1 cellular context compared by ENCODE assay signal in the genomic region with DNA sequence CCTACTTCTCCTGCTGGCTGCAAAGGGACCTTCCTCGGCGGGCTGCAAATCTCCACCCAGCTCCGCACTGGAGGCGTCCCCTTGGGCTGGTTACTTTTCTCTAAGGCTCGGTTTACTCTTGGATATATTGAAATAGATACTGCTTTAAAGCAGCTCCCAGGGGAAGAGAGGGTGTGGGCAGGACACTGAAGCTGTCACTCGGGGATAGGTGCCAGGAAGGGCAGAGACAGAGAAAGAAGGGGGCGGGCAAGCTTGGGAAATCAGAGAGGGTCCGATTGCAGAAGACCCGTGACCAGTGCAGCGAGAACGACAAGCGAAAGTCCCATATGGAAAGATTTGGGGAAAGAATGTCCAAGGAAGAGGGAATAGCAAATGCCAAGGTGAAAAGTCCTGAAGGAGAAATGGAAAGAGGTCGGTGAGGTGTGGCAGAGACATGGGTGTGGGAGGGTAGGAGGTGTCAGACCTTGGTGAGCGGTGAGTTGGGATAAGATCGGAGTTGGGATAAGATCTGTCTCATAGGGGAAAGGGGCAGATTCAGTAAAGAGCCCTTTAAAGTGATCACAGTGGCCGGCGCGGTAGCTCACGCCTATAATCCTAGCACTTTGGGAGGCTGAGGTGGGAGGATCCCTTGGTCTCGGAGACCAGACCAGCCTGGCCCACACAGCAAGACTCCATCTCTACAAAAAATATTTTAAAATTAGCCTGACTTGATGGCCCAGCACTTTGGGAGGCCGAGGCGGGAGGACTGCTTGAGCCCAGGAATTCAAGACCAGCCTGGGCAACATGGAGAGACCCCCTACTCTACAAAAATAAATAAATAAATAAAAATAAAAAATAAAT.
TF ChIP-seq lines count a peak whose summit lies in the region.

No MANE protein-coding gene starts in this region.

TF ChIP-seq in liver, 16 proteins besides CTCF, POLR2A, EP300 and RAD21 (continued from another document):
- TF ChIP-seq YY1 (IDR thresholded peaks at IDR 0.05): no peak
- TF ChIP-seq, protein P1, sequence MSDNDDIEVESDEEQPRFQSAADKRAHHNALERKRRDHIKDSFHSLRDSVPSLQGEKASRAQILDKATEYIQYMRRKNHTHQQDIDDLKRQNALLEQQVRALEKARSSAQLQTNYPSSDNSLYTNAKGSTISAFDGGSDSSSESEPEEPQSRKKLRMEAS (IDR thresholded peaks at IDR 0.05): no peak
- TF ChIP-seq, protein P2, sequence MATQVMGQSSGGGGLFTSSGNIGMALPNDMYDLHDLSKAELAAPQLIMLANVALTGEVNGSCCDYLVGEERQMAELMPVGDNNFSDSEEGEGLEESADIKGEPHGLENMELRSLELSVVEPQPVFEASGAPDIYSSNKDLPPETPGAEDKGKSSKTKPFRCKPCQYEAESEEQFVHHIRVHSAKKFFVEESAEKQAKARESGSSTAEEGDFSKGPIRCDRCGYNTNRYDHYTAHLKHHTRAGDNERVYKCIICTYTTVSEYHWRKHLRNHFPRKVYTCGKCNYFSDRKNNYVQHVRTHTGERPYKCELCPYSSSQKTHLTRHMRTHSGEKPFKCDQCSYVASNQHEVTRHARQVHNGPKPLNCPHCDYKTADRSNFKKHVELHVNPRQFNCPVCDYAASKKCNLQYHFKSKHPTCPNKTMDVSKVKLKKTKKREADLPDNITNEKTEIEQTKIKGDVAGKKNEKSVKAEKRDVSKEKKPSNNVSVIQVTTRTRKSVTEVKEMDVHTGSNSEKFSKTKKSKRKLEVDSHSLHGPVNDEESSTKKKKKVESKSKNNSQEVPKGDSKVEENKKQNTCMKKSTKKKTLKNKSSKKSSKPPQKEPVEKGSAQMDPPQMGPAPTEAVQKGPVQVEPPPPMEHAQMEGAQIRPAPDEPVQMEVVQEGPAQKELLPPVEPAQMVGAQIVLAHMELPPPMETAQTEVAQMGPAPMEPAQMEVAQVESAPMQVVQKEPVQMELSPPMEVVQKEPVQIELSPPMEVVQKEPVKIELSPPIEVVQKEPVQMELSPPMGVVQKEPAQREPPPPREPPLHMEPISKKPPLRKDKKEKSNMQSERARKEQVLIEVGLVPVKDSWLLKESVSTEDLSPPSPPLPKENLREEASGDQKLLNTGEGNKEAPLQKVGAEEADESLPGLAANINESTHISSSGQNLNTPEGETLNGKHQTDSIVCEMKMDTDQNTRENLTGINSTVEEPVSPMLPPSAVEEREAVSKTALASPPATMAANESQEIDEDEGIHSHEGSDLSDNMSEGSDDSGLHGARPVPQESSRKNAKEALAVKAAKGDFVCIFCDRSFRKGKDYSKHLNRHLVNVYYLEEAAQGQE (IDR thresholded peaks at IDR 0.05): no peak
- no peak for TF ChIP-seq FOXA1 (IDR thresholded peaks at IDR 0.05)
- no peak for TF ChIP-seq JUND (IDR thresholded peaks at IDR 0.05)
- no peak for TF ChIP-seq HNF4G (IDR thresholded peaks at IDR 0.05)
